15 cellular contexts compared by ENCODE assay signal in the genomic region with DNA sequence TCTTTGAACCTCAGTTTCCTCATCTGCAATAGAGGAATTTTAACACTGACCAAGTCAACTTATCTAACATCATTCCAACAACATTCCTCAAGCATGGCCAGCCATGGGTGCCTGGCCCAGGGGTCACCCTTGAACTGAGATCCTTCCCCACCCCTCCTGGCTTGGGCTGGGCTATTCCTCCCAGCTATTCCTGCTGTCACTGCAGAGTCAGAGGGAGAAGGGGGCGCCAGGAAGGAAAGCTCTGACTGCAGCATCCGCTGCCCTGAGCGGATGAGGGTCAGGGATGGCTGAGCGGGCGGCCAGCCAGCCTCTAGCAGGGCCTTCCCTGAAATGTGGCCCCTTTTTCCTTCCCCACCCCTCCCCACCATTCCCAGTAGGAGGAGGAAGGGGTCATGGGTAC. TPM values are rescaled to one million over a fixed set of nuclear protein-coding genes. Genes with fewer than 3 reads are reported as not detected.
A peak's percentile ranks its signal among the peaks of the same experiment; 100 is the strongest.
DNase-seq lines count a peak whose midpoint lies in the region; ATAC-seq and TF ChIP-seq lines count a peak whose summit lies in the region.
"Had no signal": no experiment of that assay in that cellular context is flagged by ENCODE, and none has a peak within 500 bp of the region (broad histone marks: within the 10 kb centered on the region; RNA-seq: fewer than 3 reads in every experiment).

No MANE protein-coding gene starts in this region.

- H3K27ac ChIP-seq in heart right ventricle, result peak overlapping the region; percentile 71 to 96 (median 94)
- peak overlapping the region; percentile 70 for H3K27ac ChIP-seq in osteoblast (ENCODE audit: low read depth, low read length)
- H3K27ac ChIP-seq in uterus, result peak overlapping the region; percentile 91 to 93

- H3K27me3 ChIP-seq in heart right ventricle (peaks cover 0 to 14% (median 0%) of the 10 kb centered on the region in 7 donors), osteoblast (ENCODE audit: insufficient read depth, low read length) (no peaks in the 10 kb centered on the region), uterus (no peaks in the 10 kb centered on the region)

- no peaks in the 10 kb centered on the region for H3K9me3 ChIP-seq in heart right ventricle
- H3K9me3 ChIP-seq in osteoblast (ENCODE audit: low read depth, low read length), result no peaks in the 10 kb centered on the region
- H3K9me3 ChIP-seq in uterus, result no peaks in the 10 kb centered on the region

- H3K4me3 ChIP-seq in heart right ventricle (peak overlapping the region; percentile 26 to 63 (median 48)), osteoblast (ENCODE audit: insufficient read depth, low read length) (peak overlapping the region; percentile 52), uterus (peak overlapping the region; percentile 23 to 27)
- H3K4me3 ChIP-seq: K562 had no signal

- H3K4me1 ChIP-seq in heart right ventricle (peaks cover 39 to 76% (median 73%) of the 10 kb centered on the region in 9 donors), osteoblast (ENCODE audit: insufficient read depth, low read length) (peaks cover 72% of the 10 kb centered on the region), uterus (peaks cover 5 to 13% of the 10 kb centered on the region in 2 donors)

- no peak for TF ChIP-seq CTCF in heart right ventricle (IDR thresholded peaks at IDR 0.05)
- TF ChIP-seq CTCF in osteoblast (IDR thresholded peaks at IDR 0.05; ENCODE audit: extremely low read depth, low read depth, low read length), result no peak
- TF ChIP-seq CTCF in uterus (IDR thresholded peaks at IDR 0.05), result no peak

- H3K4me2 ChIP-seq in osteoblast (ENCODE audit: insufficient read depth, low read length), result peak overlapping the region; percentile 47

- DNase-seq in heart right ventricle (peak in 1 of 2 donors; percentile 73), left ventricle myocardium superior (no peak), fibroblast of peridontal ligament (ENCODE audit: extremely low read depth) (peak; percentile 27), osteoblast (ENCODE audit: insufficient read length, low spot score, missing footprints) (peak; percentile 91), uterus (peak; percentile 44 to 46), OCI-M2 (lab: John Stamatoyannopoulos, UW; ENCODE audit: unreplicated experiment) (no peak), 8988T (no peak)
- DNase-seq: caudate nucleus, natural killer cell, NCI-H2081 treated with DMSO at 0.1 percent for 48 hours, OCI-M1 had no signal

- H3K79me2 ChIP-seq in osteoblast (ENCODE audit: insufficient read depth, low read length), result peaks cover 12% of the 10 kb centered on the region

- peak in 7 of 8 donors; percentile 8 to 38 (median 16) for ATAC-seq in heart right ventricle
- no peak for ATAC-seq in left ventricle myocardium superior
- no peak for ATAC-seq in GM18498 (IDR thresholded peaks at IDR 0.05; ENCODE audit: unreplicated experiment)
- ATAC-seq: K562, natural killer cell had no signal

- H3K36me3 ChIP-seq in heart right ventricle (peaks cover 0 to 28% (median 5%) of the 10 kb centered on the region in 9 donors), osteoblast (ENCODE audit: insufficient read depth, low read length) (peaks cover 12% of the 10 kb centered on the region), uterus (no peaks in the 10 kb centered on the region)

- WGBS in heart right ventricle, 2 donors, result 29 to 55% methylated on average over 5 of the region's 5 CpGs

- H2AFZ ChIP-seq in osteoblast (ENCODE audit: low read length), result no peak overlapping the region

- intact Hi-C loops in heart right ventricle (cut with DNase I), result loop anchor here in 1 of 10 donors (10.0 kb wide), 1 partner anchor 215 kb away; no protein-coding TSS in a partner anchor
- intact Hi-C loops in left ventricle myocardium superior (cut with micrococcal nuclease), result no loop called here
- intact Hi-C loops in uterus (cut with DNase I; ENCODE audit: low total_unique reads), result no loop called here

- TF ChIP-seq POLR2A in uterus (IDR thresholded peaks at IDR 0.05), result no peak

- no peaks in the 10 kb centered on the region for H4K20me1 ChIP-seq in osteoblast (ENCODE audit: insufficient read depth, low read length)

RNA-seq across cellular contexts. Expression of gene TINAGL1, which starts 3.1 kb away (rescaled TPM):
- total RNA-seq in heart right ventricle (100 to 1,000 TPM; 139 to 336 (median 188) TPM), left ventricle myocardium superior (274 TPM), osteoblast (31.5 and 50.3 TPM in 2 replicates), uterus (100 to 1,000 TPM; 104 to 247 (median 182) TPM)
- polyA plus RNA-seq in heart right ventricle, result 100 to 1,000 TPM; 268 to 332 TPM
- total RNA-seq: A673, natural killer cell had no signal

RNA-seq across cellular contexts. Expression of gene HCRTR1, which starts 38.1 kb away (rescaled TPM):
- total RNA-seq in heart right ventricle (under 1 TPM in 6 of 10 donors, not detected in 4; 0.17 to 0.92 (median 0.37) TPM), left ventricle myocardium superior (0.67 TPM), osteoblast (not detected in 2 replicates), uterus (not detected)
- polyA plus RNA-seq in heart right ventricle, result 1 to 10 TPM in 1 of 2 donors, under 1 TPM in 1; 0.20 to 1.5 TPM
- total RNA-seq: A673, Daoy, K562, natural killer cell had no signal
- polyA plus RNA-seq: K562 had no signal

Comparison
In these comparisons a context has a peak if more than half of its experiments do, and no peak if none do; other contexts are left out.
1. ATAC-seq: peak in heart right ventricle (7 of 8); none in left ventricle myocardium superior (single experiment) and GM18498 (single experiment).
2. DNase-seq: peak in fibroblast of peridontal ligament (single experiment), osteoblast (single experiment) and uterus (2 of 2); none in left ventricle myocardium superior (single experiment), OCI-M2 (single experiment) and 8988T (single experiment).
3. Peak in every context shown above with its lines, with median percentiles within 50 percentile points of each other: H3K27ac ChIP-seq and H3K4me3 ChIP-seq.